In genomic region chr1:54355931-54356679, GRCh38 we compare ENCODE assay signal across 8 cellular contexts. TPM values are rescaled to one million over a fixed set of nuclear protein-coding genes. Genes with fewer than 3 reads are reported as not detected.
DNase-seq lines count a peak whose midpoint lies in the region; ATAC-seq and TF ChIP-seq lines count a peak whose summit lies in the region.

No MANE protein-coding gene starts in this region.

- peaks cover 28% of the 10 kb centered on the region for H3K36me3 Mint-ChIP-seq in dendritic cell treated with granulocyte-macrophage colony-stimulating factor and Interleukin-4, amounts not matched to agents 40 ng/mL and 50 ng/mL, for 4 days (ENCODE audit: low read depth)

- H3K27ac Mint-ChIP-seq in dendritic cell treated with granulocyte-macrophage colony-stimulating factor and Interleukin-4, amounts not matched to agents 40 ng/mL and 50 ng/mL, for 4 days: no peak overlapping the region

- CTCF ChIA-PET in SK-N-SH (lab: Yijun Ruan, JAX): interaction anchor here (0.8 to 1.5 kb wide), 7 partner anchors 11 to 134 kb away, joined by 3 to 5 read pairs (median 4); no protein-coding TSS in a partner anchor

- H4K20me1 ChIP-seq in SK-N-SH (ENCODE audit: insufficient read depth) (peaks cover 38% of the 10 kb centered on the region), smooth muscle cell (ENCODE audit: low read depth) (peaks cover 100% of the 10 kb centered on the region)

- H2AFZ ChIP-seq in SK-N-SH (ENCODE audit: low read depth) (no peak overlapping the region), smooth muscle cell (ENCODE audit: low read depth) (no peak overlapping the region)

- no peaks in the 10 kb centered on the region for H3K9me3 Mint-ChIP-seq in dendritic cell treated with granulocyte-macrophage colony-stimulating factor and Interleukin-4, amounts not matched to agents 40 ng/mL and 50 ng/mL, for 4 days

- no peak for TF ChIP-seq CTCF in SK-N-SH (IDR thresholded peaks at IDR 0.05)
- TF ChIP-seq CTCF in smooth muscle cell (IDR thresholded peaks at IDR 0.05; ENCODE audit: borderline replicate concordance, insufficient read depth, poor library complexity, severe bottlenecking): no peak
- TF ChIP-seq CTCF in adrenal gland (IDR thresholded peaks at IDR 0.05): no peak

- DNase-seq in SK-N-SH (peak; percentile 62), NCI-H2227 (lab: John Stamatoyannopoulos, UW; ENCODE audit: unreplicated experiment) (peak; percentile 81), smooth muscle cell (lab: John Stamatoyannopoulos, UW; ENCODE audit: unreplicated experiment) (no peak), adrenal gland (no peak), GF-D8 (lab: John Stamatoyannopoulos, UW) (no peak)

- H3K27ac ChIP-seq in SK-N-SH (ENCODE audit: low read depth in 2 of 2, low read length in 1 of 2) (peak overlapping the region in 1 of 2 experiments; percentile 36; a peak in 2 of 4 replicates), smooth muscle cell (ENCODE audit: low read depth) (no peak overlapping the region), adrenal gland (peak overlapping the region in 2 of 5 donors; percentile 43 to 65)

- no peak overlapping the region for H3K4me2 ChIP-seq in SK-N-SH
- no peak overlapping the region for H3K4me2 ChIP-seq in smooth muscle cell

- H3K27me3 ChIP-seq in SK-N-SH (ENCODE audit: insufficient read depth): no peaks in the 10 kb centered on the region
- H3K27me3 ChIP-seq in smooth muscle cell (ENCODE audit: low read depth): no peaks in the 10 kb centered on the region
- no peaks in the 10 kb centered on the region for H3K27me3 ChIP-seq in adrenal gland

- H3K4me1 ChIP-seq in SK-N-SH (ENCODE audit: control insufficient read depth in 1 of 2, insufficient read depth in 2 of 2, low read depth in 1 of 2, low read length in 1 of 2) (peaks cover 0 to 69% of the 10 kb centered on the region in 2 experiments; a peak in 2 of 4 replicates), smooth muscle cell (ENCODE audit: low read depth) (peaks cover 59% of the 10 kb centered on the region), adrenal gland (replicated peaks in 1 of 2) (peaks cover 11 to 56% of the 10 kb centered on the region in 2 donors)

- ATAC-seq in SK-N-SH treated with all-trans-retinoic acid at 6 μM for 48 hours (no peak), GM19328 (IDR thresholded peaks at IDR 0.05; ENCODE audit: unreplicated experiment) (no peak)

- H3F3A ChIP-seq in SK-N-SH (replicated peaks; ENCODE audit: insufficient read depth) (no peaks in the 10 kb centered on the region), smooth muscle cell (ENCODE audit: low read depth) (no peaks in the 10 kb centered on the region)

- peak overlapping the region; percentile 13 for H3K4me3 Mint-ChIP-seq in dendritic cell treated with granulocyte-macrophage colony-stimulating factor and Interleukin-4, amounts not matched to agents 40 ng/mL and 50 ng/mL, for 4 days

- peaks cover 23% of the 10 kb centered on the region for H3K4me1 Mint-ChIP-seq in dendritic cell treated with granulocyte-macrophage colony-stimulating factor and Interleukin-4, amounts not matched to agents 40 ng/mL and 50 ng/mL, for 4 days (ENCODE audit: low read depth)

- H3K9me2 ChIP-seq in SK-N-SH: no peaks in the 10 kb centered on the region

- TF ChIP-seq POLR2A in adrenal gland (IDR thresholded peaks at IDR 0.05): no peak

- intact Hi-C loops in dendritic cell treated with granulocyte-macrophage colony-stimulating factor and Interleukin-4, amounts not matched to agents 40 ng/mL and 50 ng/mL, for 4 days (cut with micrococcal nuclease): no loop called here
- intact Hi-C loops in adrenal gland (cut with DNase I): no loop called here

- H3K27me3 Mint-ChIP-seq in dendritic cell treated with granulocyte-macrophage colony-stimulating factor and Interleukin-4, amounts not matched to agents 40 ng/mL and 50 ng/mL, for 4 days: peaks cover 12% of the 10 kb centered on the region

- peaks cover 0 to 10% of the 10 kb centered on the region in 2 experiments for H3K36me3 ChIP-seq in SK-N-SH (replicated peaks in 1 of 2; ENCODE audit: control insufficient read depth in 1 of 2, insufficient read depth in 2 of 2, low read length in 1 of 2)
- H3K36me3 ChIP-seq in smooth muscle cell (ENCODE audit: low read depth): no peaks in the 10 kb centered on the region
- no peaks in the 10 kb centered on the region for H3K36me3 ChIP-seq in adrenal gland (replicated peaks in 1 of 2)

- no peak for TF ChIP-seq EP300 in SK-N-SH (IDR thresholded peaks at IDR 0.05; ENCODE audit: borderline replicate concordance in 1 of 2, low read depth in 1 of 2, low read length in 1 of 2)

- no peak overlapping the region for H3K9ac ChIP-seq in SK-N-SH
- H3K9ac ChIP-seq in smooth muscle cell (ENCODE audit: low read depth): no peak overlapping the region

- H3K9me3 ChIP-seq in SK-N-SH (no peaks in the 10 kb centered on the region), smooth muscle cell (replicated peaks; ENCODE audit: low read depth) (no peaks in the 10 kb centered on the region), adrenal gland (replicated peaks in 1 of 3) (no peaks in the 10 kb centered on the region)

- peaks cover 7% of the 10 kb centered on the region; the same call in 1 of the 2 replicates for H3K79me2 ChIP-seq in SK-N-SH (ENCODE audit: insufficient read depth)
- peaks cover 74% of the 10 kb centered on the region for H3K79me2 ChIP-seq in smooth muscle cell (ENCODE audit: low read depth)

- WGBS in SK-N-SH (ENCODE audit: low lambda C conversion rate): 85% methylated on average over 23 of the region's 31 CpGs
- 79% methylated on average over 31 of the region's 31 CpGs for WGBS in smooth muscle cell (ENCODE audit: low lambda C conversion rate)
- WGBS in adrenal gland, 4 donors: 41 to 52% (median 47%) methylated on average over 29 to 31 of the region's 31 CpGs

- TF ChIP-seq RAD21 in SK-N-SH (IDR thresholded peaks at IDR 0.05; ENCODE audit: low read length): no peak

- POLR2A ChIA-PET in SK-N-SH (lab: Yijun Ruan, JAX): interaction anchor here (0.8 kb wide), 1 partner anchor 30 kb away, joined by 3 read pairs; no protein-coding TSS in a partner anchor

- no peak overlapping the region for H3K4me3 ChIP-seq in SK-N-SH (ENCODE audit: low read depth in 2 of 2, low read length in 1 of 2)
- H3K4me3 ChIP-seq in smooth muscle cell: peak overlapping the region; percentile 7
- peak overlapping the region in 1 of 4 donors; percentile 23 for H3K4me3 ChIP-seq in adrenal gland

TF ChIP-seq in SK-N-SH, 30 proteins besides CTCF, POLR2A, EP300 and RAD21:
- TF ChIP-seq USF1 (IDR thresholded peaks at IDR 0.05; ENCODE audit: borderline replicate concordance, low read depth): no peak
- TF ChIP-seq MXI1 (IDR thresholded peaks at IDR 0.05; ENCODE audit: low read depth, low read length): 0 out of 2 replicates have a peak, but pooled peaks have one; percentile 11

TF ChIP-seq in SK-N-SH treated with all-trans-retinoic acid at 6 μM for 48 hours, 23 proteins besides CTCF, POLR2A, EP300 and RAD21 (continues in another document):
- TF ChIP-seq ESRRG (CRISPR knock-in tag; IDR thresholded peaks at IDR 0.05): no peak
- TF ChIP-seq, protein P1, sequence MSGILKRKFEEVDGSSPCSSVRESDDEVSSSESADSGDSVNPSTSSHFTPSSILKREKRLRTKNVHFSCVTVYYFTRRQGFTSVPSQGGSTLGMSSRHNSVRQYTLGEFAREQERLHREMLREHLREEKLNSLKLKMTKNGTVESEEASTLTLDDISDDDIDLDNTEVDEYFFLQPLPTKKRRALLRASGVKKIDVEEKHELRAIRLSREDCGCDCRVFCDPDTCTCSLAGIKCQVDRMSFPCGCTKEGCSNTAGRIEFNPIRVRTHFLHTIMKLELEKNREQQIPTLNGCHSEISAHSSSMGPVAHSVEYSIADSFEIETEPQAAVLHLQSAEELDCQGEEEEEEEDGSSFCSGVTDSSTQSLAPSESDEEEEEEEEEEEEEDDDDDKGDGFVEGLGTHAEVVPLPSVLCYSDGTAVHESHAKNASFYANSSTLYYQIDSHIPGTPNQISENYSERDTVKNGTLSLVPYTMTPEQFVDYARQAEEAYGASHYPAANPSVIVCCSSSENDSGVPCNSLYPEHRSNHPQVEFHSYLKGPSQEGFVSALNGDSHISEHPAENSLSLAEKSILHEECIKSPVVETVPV (CRISPR knock-in tag; IDR thresholded peaks at IDR 0.05): no peak
- no peak for TF ChIP-seq ZNF8 (CRISPR knock-in tag; IDR thresholded peaks at IDR 0.05)
- no peak for TF ChIP-seq OSR1 (CRISPR knock-in tag; IDR thresholded peaks at IDR 0.05)
- TF ChIP-seq ISL1 (CRISPR knock-in tag; IDR thresholded peaks at IDR 0.05): no peak
- TF ChIP-seq ZFP3 (CRISPR knock-in tag; IDR thresholded peaks at IDR 0.05): no peak
- no peak for TF ChIP-seq ZC3H10 (CRISPR knock-in tag; IDR thresholded peaks at IDR 0.05)
- TF ChIP-seq BACH2 (CRISPR knock-in tag; IDR thresholded peaks at IDR 0.05; ENCODE audit: borderline replicate concordance): no peak
- TF ChIP-seq, protein P2, sequence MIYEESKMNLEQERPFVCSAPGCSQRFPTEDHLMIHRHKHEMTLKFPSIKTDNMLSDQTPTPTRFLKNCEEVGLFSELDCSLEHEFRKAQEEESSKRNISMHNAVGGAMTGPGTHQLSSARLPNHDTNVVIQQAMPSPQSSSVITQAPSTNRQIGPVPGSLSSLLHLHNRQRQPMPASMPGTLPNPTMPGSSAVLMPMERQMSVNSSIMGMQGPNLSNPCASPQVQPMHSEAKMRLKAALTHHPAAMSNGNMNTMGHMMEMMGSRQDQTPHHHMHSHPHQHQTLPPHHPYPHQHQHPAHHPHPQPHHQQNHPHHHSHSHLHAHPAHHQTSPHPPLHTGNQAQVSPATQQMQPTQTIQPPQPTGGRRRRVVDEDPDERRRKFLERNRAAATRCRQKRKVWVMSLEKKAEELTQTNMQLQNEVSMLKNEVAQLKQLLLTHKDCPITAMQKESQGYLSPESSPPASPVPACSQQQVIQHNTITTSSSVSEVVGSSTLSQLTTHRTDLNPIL (CRISPR knock-in tag; IDR thresholded peaks at IDR 0.05; ENCODE audit: low read depth): no peak

RNA-seq across cellular contexts. Expression of gene SSBP3, which starts 50.1 kb away (rescaled TPM):
- polyA plus RNA-seq in SK-N-SH (2012; rRNA removed) (18.0 and 26.2 TPM in 2 replicates), smooth muscle cell (23.6 and 26.5 TPM in 2 replicates), adrenal gland (100 to 1,000 TPM in 1 of 3 donors, 10 to 100 TPM in 2; 70.8 to 150 (median 86.5) TPM)
- 15.6 and 23.2 TPM in 2 replicates for polyA plus RNA-seq in SK-N-SH (2012; cell fraction: cytosol; rRNA removed)
- polyA plus RNA-seq in SK-N-SH (2012; cell fraction: nucleus; rRNA removed): 11.7 and 18.1 TPM in 2 replicates
- total RNA-seq in smooth muscle cell (30.1 and 42.3 TPM in 2 replicates), adrenal gland (10 to 100 TPM; 17.9 to 91.5 (median 55.4) TPM)

Comparison
In these comparisons a context has a peak if more than half of its experiments do, and no peak if none do; other contexts are left out.
1. DNase-seq: peak in SK-N-SH (single experiment) and NCI-H2227 (single experiment); none in smooth muscle cell (single experiment), adrenal gland (0 of 7) and GF-D8 (single experiment).